ENCODE assay signal across 8 cellular contexts in genomic region chr6:93417421-93417996, GRCh38. TPM values are rescaled to one million over a fixed set of nuclear protein-coding genes. Genes with fewer than 3 reads are reported as not detected.
DNase-seq lines count a peak whose midpoint lies in the region; ATAC-seq and TF ChIP-seq lines count a peak whose summit lies in the region.

No MANE protein-coding gene starts in this region.

- DNase-seq in NCI-H1417 (lab: John Stamatoyannopoulos, UW): peak; percentile 44 to 92 (median 65)
- no peak for DNase-seq in NCI-H1417 treated with DMSO at 0.1 percent for 48 hours (lab: John Stamatoyannopoulos, UW)
- DNase-seq in Panc1 (ENCODE audit: low read depth, low spot score): no peak
- DNase-seq in heart right ventricle: peak in 1 of 2 donors; percentile 15
- no peak for DNase-seq in gastrocnemius medialis
- DNase-seq in mucosa of gallbladder (ENCODE audit: low spot score): no peak

- peaks cover 6% of the 10 kb centered on the region for H3K27me3 ChIP-seq in Panc1 (ENCODE audit: control insufficient read depth, insufficient read depth, low read length)
- peaks cover 0 to 95% (median 83%) of the 10 kb centered on the region in 7 donors for H3K27me3 ChIP-seq in heart right ventricle
- peaks cover 67 to 88% (median 78%) of the 10 kb centered on the region in 3 donors for H3K27me3 ChIP-seq in gastrocnemius medialis

- peak overlapping the region; percentile 67 to 76 for H3K4me3 ChIP-seq in Panc1 (ENCODE audit: low read depth in 2 of 2, low read length in 2 of 2)
- peak overlapping the region; percentile 32 to 65 (median 56) for H3K4me3 ChIP-seq in heart right ventricle
- peak overlapping the region; percentile 21 to 52 (median 40) for H3K4me3 ChIP-seq in gastrocnemius medialis

- H3K9me3 ChIP-seq in Panc1 (ENCODE audit: control insufficient read depth, insufficient read depth, low read depth, low read length): no peaks in the 10 kb centered on the region
- H3K9me3 ChIP-seq in heart right ventricle: no peaks in the 10 kb centered on the region
- no peaks in the 10 kb centered on the region for H3K9me3 ChIP-seq in gastrocnemius medialis

- peaks cover 5% of the 10 kb centered on the region; the same call in 1 of the 2 replicates for H3K4me1 ChIP-seq in Panc1 (ENCODE audit: control insufficient read depth, insufficient read depth, low read length)
- peaks cover 0 to 43% (median 28%) of the 10 kb centered on the region in 9 donors for H3K4me1 ChIP-seq in heart right ventricle
- peaks cover 21 to 23% of the 10 kb centered on the region in 2 donors for H3K4me1 ChIP-seq in gastrocnemius medialis

- POLR2A ChIA-PET in Panc1 (lab: Charles Lee): no interaction called here

- CTCF ChIA-PET in Panc1 (lab: Charles Lee): no interaction called here

- ATAC-seq in Panc1 (peak; percentile 4; the same call in 1 of the 2 replicates), heart right ventricle (peak in 5 of 8 donors; percentile 15 to 50 (median 36)), gastrocnemius medialis (no peak), HG03432 (IDR thresholded peaks at IDR 0.05; ENCODE audit: unreplicated experiment) (no peak), HG02981 (IDR thresholded peaks at IDR 0.05; ENCODE audit: unreplicated experiment) (no peak)

- 1% methylated on average over 27 of the region's 27 CpGs for WGBS in heart right ventricle, 2 donors

- BruUV-seq in Panc1 (replicated peaks; lab: Mats Ljungman, UMichigan): no TSS peak

- H3K27ac ChIP-seq in Panc1 (ENCODE audit: low read length): peak overlapping the region; percentile 71
- H3K27ac ChIP-seq in heart right ventricle: peak overlapping the region in 7 of 10 donors; percentile 46 to 79 (median 63)
- no peak overlapping the region for H3K27ac ChIP-seq in gastrocnemius medialis

- H3K36me3 ChIP-seq in Panc1 (ENCODE audit: control insufficient read depth, insufficient read depth, low read length): no peaks in the 10 kb centered on the region; the same call in 1 of the 2 replicates
- no peaks in the 10 kb centered on the region for H3K36me3 ChIP-seq in heart right ventricle
- no peaks in the 10 kb centered on the region for H3K36me3 ChIP-seq in gastrocnemius medialis

- TF ChIP-seq POLR2A in gastrocnemius medialis (IDR thresholded peaks at IDR 0.05): no peak

- in situ Hi-C loops in Panc1 (cut with HindIII; ENCODE audit: low pct_unique_long_range_greater_than_20kb, low sequenced_read_pairs) (no loop called here), gastrocnemius medialis (cut with MboI; ENCODE audit: low sequenced_read_pairs in 4 of 4) (no loop called here)

- TF ChIP-seq CTCF in Panc1 (IDR thresholded peaks at IDR 0.05): peak; percentile 49
- TF ChIP-seq CTCF in heart right ventricle (IDR thresholded peaks at IDR 0.05): peak in 2 of 9 donors; percentile 15 to 33
- no peak for TF ChIP-seq CTCF in gastrocnemius medialis (IDR thresholded peaks at IDR 0.05 in 4 of 5, conservative IDR thresholded peaks at IDR 0.05 in 1 of 5)

- intact Hi-C loops in Panc1 (cut with micrococcal nuclease; ENCODE audit: unreplicated experiment): loop anchor here (10.0 kb wide), 1 partner anchor 373 kb away; no protein-coding TSS in a partner anchor
- intact Hi-C loops in heart right ventricle (cut with DNase I): no loop called here
- intact Hi-C loops in gastrocnemius medialis (cut with DNase I; ENCODE audit: low total_unique reads): no loop called here

RNA-seq across cellular contexts. Expression of gene EPHA7, which starts 1.9 kb away (rescaled TPM):
- 8.6 TPM for total RNA-seq in Panc1 (2021; ENCODE audit: unreplicated experiment)
- polyA plus RNA-seq in Panc1 (2012; ENCODE audit: insufficient read length): 4.6 TPM
- total RNA-seq in heart right ventricle: 10 to 100 TPM in 1 of 10 donors, 1 to 10 TPM in 7, under 1 TPM in 2; 0.22 to 15.1 (median 3.9) TPM
- 1 to 10 TPM in 1 of 2 donors, under 1 TPM in 1; 0.67 to 1.2 TPM for polyA plus RNA-seq in heart right ventricle
- under 1 TPM; 0.07 to 0.88 (median 0.14) TPM for total RNA-seq in gastrocnemius medialis
- 11.3 TPM for total RNA-seq in mucosa of gallbladder

Comparison
In these comparisons a context has a peak if more than half of its experiments do, and no peak if none do; other contexts are left out.
1. DNase-seq: peak in NCI-H1417 (3 of 3); none in NCI-H1417 treated with DMSO at 0.1 percent for 48 hours (single experiment), Panc1 (single experiment), gastrocnemius medialis (0 of 2) and mucosa of gallbladder (single experiment).
2. ATAC-seq: peak in Panc1 (single experiment) and heart right ventricle (5 of 8); none in gastrocnemius medialis (0 of 2), HG03432 (single experiment) and HG02981 (single experiment).
3. H3K27ac ChIP-seq: peak in Panc1 (single experiment) and heart right ventricle (7 of 10); none in gastrocnemius medialis (0 of 4).
4. Peak in every context shown above with its lines, with median percentiles within 50 percentile points of each other: H3K4me3 ChIP-seq.